ENCODE assay signal across 8 cellular contexts in the genomic region with DNA sequence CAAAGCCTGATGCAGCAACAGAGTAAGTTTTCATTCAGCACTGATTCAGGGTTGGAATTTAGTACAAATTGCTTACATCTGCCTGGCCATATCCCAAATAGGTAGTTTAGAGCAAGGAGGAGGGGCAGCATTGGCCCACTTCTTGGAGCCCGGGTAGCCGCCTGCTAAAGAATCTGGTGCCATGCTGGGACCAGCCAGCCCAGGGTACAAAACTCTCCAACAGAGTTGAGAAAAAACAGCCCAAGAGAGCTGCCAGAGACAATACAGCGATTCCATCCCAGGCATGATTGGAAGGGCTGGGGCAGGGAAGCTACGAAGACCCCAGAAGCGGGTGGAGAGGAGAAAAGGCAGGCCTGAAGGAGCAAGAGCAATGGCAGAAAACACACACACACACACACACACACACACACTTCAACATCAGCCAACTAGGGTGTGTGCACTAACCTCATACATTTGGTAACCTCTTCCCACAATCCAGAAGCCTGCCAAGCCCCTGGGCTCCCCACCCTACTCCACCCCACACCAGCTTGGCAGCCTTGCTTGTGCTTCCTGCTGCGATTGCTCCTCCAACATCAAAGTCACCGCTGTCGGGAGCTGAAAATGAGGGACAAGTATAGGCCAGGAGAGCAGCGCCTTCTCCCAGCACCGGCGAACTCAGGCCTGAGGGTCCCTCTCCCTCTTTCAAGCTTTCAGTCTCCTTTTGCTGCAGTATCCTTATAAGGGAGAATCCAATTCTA. TPM values are rescaled to one million over a fixed set of nuclear protein-coding genes. Genes with fewer than 3 reads are reported as not detected.
DNase-seq lines count a peak whose midpoint lies in the region; ATAC-seq and TF ChIP-seq lines count a peak whose summit lies in the region.

No MANE protein-coding gene starts in this region.

- CTCF ChIA-PET in CD4-positive, alpha-beta memory T cell (lab: Charles Lee; ENCODE audit: partially characterized antibody), result interaction anchor here (1.2 to 21.3 kb wide), 12 partner anchors 8 to 95 kb away, joined by 3 to 1077 read pairs (median 8); no protein-coding TSS in a partner anchor
- CTCF ChIA-PET in naive thymus-derived CD4-positive, alpha-beta T cell (lab: Charles Lee), result interaction anchor here (0.5 to 17.9 kb wide), 13 partner anchors 8 to 732 kb away, joined by 3 to 434 read pairs (median 3); a partner anchor contains a TSS

- peak overlapping the region; percentile 90 to 98 (median 95) for H3K27ac Mint-ChIP-seq in CD4-positive, alpha-beta memory T cell
- H3K27ac Mint-ChIP-seq in naive thymus-derived CD4-positive, alpha-beta T cell, result peak overlapping the region; percentile 83 to 97 (median 90)

- H3K27ac ChIP-seq in CD4-positive, alpha-beta memory T cell (ENCODE audit: low read depth, low read length), result peak overlapping the region; percentile 90
- H3K27ac ChIP-seq in HUES6 (ENCODE audit: low read depth, low read length) (no peak overlapping the region), VCaP (peak overlapping the region; percentile 94), esophagus squamous epithelium (peak overlapping the region; percentile 83 to 95 (median 90))
- peak overlapping the region; percentile 87 for H3K27ac ChIP-seq in naive thymus-derived CD4-positive, alpha-beta T cell (ENCODE audit: low read depth, low read length)

- H3K9ac ChIP-seq in HUES6 (ENCODE audit: low read length), result peak overlapping the region; percentile 95

- intact Hi-C loops in CD4-positive, alpha-beta memory T cell (cut with micrococcal nuclease), result no loop called here
- intact Hi-C loops in esophagus squamous epithelium (cut with DNase I), result loop anchor here (5.0 kb wide), 1 partner anchor 46 kb away; no protein-coding TSS in a partner anchor
- intact Hi-C loops in naive thymus-derived CD4-positive, alpha-beta T cell (cut with micrococcal nuclease), result no loop called here

- H3K36me3 ChIP-seq in CD4-positive, alpha-beta memory T cell (ENCODE audit: insufficient read depth, low read length), result no peaks in the 10 kb centered on the region
- H3K36me3 ChIP-seq in HUES6 (ENCODE audit: control insufficient read depth, insufficient read depth, low read length) (no peaks in the 10 kb centered on the region), esophagus squamous epithelium (peaks cover 0 to 22% (median 0%) of the 10 kb centered on the region in 3 donors)
- H3K36me3 ChIP-seq in naive thymus-derived CD4-positive, alpha-beta T cell (ENCODE audit: control insufficient read depth in 2 of 3, insufficient read depth in 3 of 3, low read length in 3 of 3), result peaks cover 0 to 13% (median 0%) of the 10 kb centered on the region in 3 experiments

- H3K36me3 Mint-ChIP-seq in CD4-positive, alpha-beta memory T cell, result peaks cover 7 to 22% of the 10 kb centered on the region in 2 donors
- peaks cover 3 to 19% (median 14%) of the 10 kb centered on the region in 5 donors for H3K36me3 Mint-ChIP-seq in naive thymus-derived CD4-positive, alpha-beta T cell

- peak overlapping the region; percentile 62 to 99 for H3K4me3 ChIP-seq in CD4-positive, alpha-beta memory T cell (ENCODE audit: low read length in 2 of 2)
- H3K4me3 ChIP-seq in HUES6 (ENCODE audit: low read depth, low read length) (peak overlapping the region; percentile 95), esophagus squamous epithelium (peak overlapping the region; percentile 65 to 75 (median 72))
- peak overlapping the region; percentile 84 for H3K4me3 ChIP-seq in naive thymus-derived CD4-positive, alpha-beta T cell (ENCODE audit: low read length)

- no peaks in the 10 kb centered on the region for H3K9me3 ChIP-seq in CD4-positive, alpha-beta memory T cell (ENCODE audit: control insufficient read depth in 1 of 2, low read length in 2 of 2)
- H3K9me3 ChIP-seq in HUES6 (ENCODE audit: control insufficient read depth, insufficient read depth, low read depth, low read length), result no peaks in the 10 kb centered on the region
- no peaks in the 10 kb centered on the region for H3K9me3 ChIP-seq in esophagus squamous epithelium
- no peaks in the 10 kb centered on the region for H3K9me3 ChIP-seq in naive thymus-derived CD4-positive, alpha-beta T cell (ENCODE audit: control insufficient read depth in 2 of 3, low read length in 3 of 3)

- peaks cover 41 to 79% (median 53%) of the 10 kb centered on the region in 4 donors for H3K4me1 Mint-ChIP-seq in CD4-positive, alpha-beta memory T cell
- H3K4me1 Mint-ChIP-seq in naive thymus-derived CD4-positive, alpha-beta T cell, result peaks cover 43 to 86% (median 72%) of the 10 kb centered on the region in 7 donors

- TF ChIP-seq CTCF in VCaP (conservative IDR thresholded peaks at IDR 0.05), result no peak
- TF ChIP-seq CTCF in esophagus squamous epithelium (IDR thresholded peaks at IDR 0.05), result no peak

- peak overlapping the region; percentile 90 to 99 (median 96) for H3K4me3 Mint-ChIP-seq in CD4-positive, alpha-beta memory T cell
- H3K4me3 Mint-ChIP-seq in naive thymus-derived CD4-positive, alpha-beta T cell, result peak overlapping the region; percentile 89 to 98 (median 95)

- POLR2A ChIA-PET in CD4-positive, alpha-beta memory T cell (lab: Charles Lee; ENCODE audit: partially characterized antibody), result interaction anchor here (0.6 to 9.1 kb wide), 19 partner anchors 10 to 94 kb away, joined by 3 to 136 read pairs (median 9); a partner anchor contains a TSS
- POLR2A ChIA-PET in naive thymus-derived CD4-positive, alpha-beta T cell (lab: Charles Lee), result interaction anchor here (0.6 to 3.7 kb wide), 23 partner anchors 10 to 628 kb away, joined by 3 to 35 read pairs (median 5); a partner anchor contains a TSS

- no peaks in the 10 kb centered on the region for H3K9me3 Mint-ChIP-seq in CD4-positive, alpha-beta memory T cell
- H3K9me3 Mint-ChIP-seq in naive thymus-derived CD4-positive, alpha-beta T cell, result no peaks in the 10 kb centered on the region

- H3K4me1 ChIP-seq in CD4-positive, alpha-beta memory T cell (ENCODE audit: insufficient read depth, low read length), result peaks cover 57% of the 10 kb centered on the region
- H3K4me1 ChIP-seq in HUES6 (ENCODE audit: control insufficient read depth, insufficient read depth, low read length), result peaks cover 29% of the 10 kb centered on the region
- H3K4me1 ChIP-seq in esophagus squamous epithelium, result peaks cover 17 to 58% (median 24%) of the 10 kb centered on the region in 3 donors
- H3K4me1 ChIP-seq in naive thymus-derived CD4-positive, alpha-beta T cell (ENCODE audit: control insufficient read depth in 2 of 2, insufficient read depth in 2 of 2, low read length in 2 of 2), result peaks cover 23 to 32% of the 10 kb centered on the region in 2 donors

- no peaks in the 10 kb centered on the region for H3K27me3 Mint-ChIP-seq in CD4-positive, alpha-beta memory T cell
- peaks cover 0 to 2% (median 0%) of the 10 kb centered on the region in 5 donors for H3K27me3 Mint-ChIP-seq in naive thymus-derived CD4-positive, alpha-beta T cell

- WGBS in esophagus squamous epithelium, 2 donors, result 4 to 5% methylated on average over 7 to 9 of the region's 11 CpGs

- H3K27me3 ChIP-seq in CD4-positive, alpha-beta memory T cell (ENCODE audit: insufficient read depth, low read length), result no peaks in the 10 kb centered on the region
- no peaks in the 10 kb centered on the region; the same call in 1 of the 2 replicates for H3K27me3 ChIP-seq in HUES6 (ENCODE audit: control insufficient read depth, insufficient read depth, low read length)
- H3K27me3 ChIP-seq in esophagus squamous epithelium, result no peaks in the 10 kb centered on the region
- no peaks in the 10 kb centered on the region for H3K27me3 ChIP-seq in naive thymus-derived CD4-positive, alpha-beta T cell (ENCODE audit: control insufficient read depth in 2 of 2, insufficient read depth in 2 of 2, low read length in 2 of 2)

- ATAC-seq in naive thymus-derived CD4-positive, alpha-beta T cell, result peak; percentile 0
- no peak for ATAC-seq in GM19395 (IDR thresholded peaks at IDR 0.05; ENCODE audit: unreplicated experiment)

- TF ChIP-seq POLR2A in esophagus squamous epithelium (IDR thresholded peaks at IDR 0.05), result no peak

- peak in 1 of 5 donors; percentile 70 for DNase-seq in CD4-positive, alpha-beta memory T cell
- DNase-seq in esophagus squamous epithelium (lab: John Stamatoyannopoulos, UW) (no peak), cortex of kidney (lab: John Stamatoyannopoulos, UW) (no peak)
- peak in 1 of 9 donors; percentile 38 for DNase-seq in naive thymus-derived CD4-positive, alpha-beta T cell
- DNase-seq in activated CD4-positive, CD25-positive, alpha-beta regulatory T cell treated with anti-CD3 and anti-CD28 coated beads, Interleukin-2, amount 50 U/mL, for 72 hours, result no peak

RNA-seq across cellular contexts. Expression of a gene that starts 1.3 kb away (rescaled TPM):
- total RNA-seq in CD4-positive, alpha-beta memory T cell, result 10 to 100 TPM; 43.4 to 46.9 TPM
- 1 to 10 TPM in 1 of 2 donors, under 1 TPM in 1; 0.13 to 4.1 TPM for polyA plus RNA-seq in CD4-positive, alpha-beta memory T cell
- total RNA-seq in esophagus squamous epithelium, result 10 to 100 TPM; 19.4 to 40.2 (median 21.3) TPM
- total RNA-seq in naive thymus-derived CD4-positive, alpha-beta T cell, result 10 to 100 TPM; 26.8 to 41.9 (median 32.5) TPM
- 1 to 10 TPM; 2.7 to 4.2 TPM for polyA plus RNA-seq in naive thymus-derived CD4-positive, alpha-beta T cell

RNA-seq across cellular contexts. Expression of a gene that starts 22.9 kb away (rescaled TPM):
- 100 to 1,000 TPM; 213 to 237 TPM for total RNA-seq in CD4-positive, alpha-beta memory T cell
- 10 to 100 TPM in 1 of 2 donors, 1 to 10 TPM in 1; 7.7 to 26.8 TPM for polyA plus RNA-seq in CD4-positive, alpha-beta memory T cell
- total RNA-seq in esophagus squamous epithelium, result 10 to 100 TPM; 13.2 to 62.8 (median 23.8) TPM
- total RNA-seq in naive thymus-derived CD4-positive, alpha-beta T cell, result 100 to 1,000 TPM; 107 to 278 (median 268) TPM
- polyA plus RNA-seq in naive thymus-derived CD4-positive, alpha-beta T cell, result 10 to 100 TPM; 19.1 to 21.1 TPM
